ENCODE assay signal across 20 cellular contexts in the genomic region with DNA sequence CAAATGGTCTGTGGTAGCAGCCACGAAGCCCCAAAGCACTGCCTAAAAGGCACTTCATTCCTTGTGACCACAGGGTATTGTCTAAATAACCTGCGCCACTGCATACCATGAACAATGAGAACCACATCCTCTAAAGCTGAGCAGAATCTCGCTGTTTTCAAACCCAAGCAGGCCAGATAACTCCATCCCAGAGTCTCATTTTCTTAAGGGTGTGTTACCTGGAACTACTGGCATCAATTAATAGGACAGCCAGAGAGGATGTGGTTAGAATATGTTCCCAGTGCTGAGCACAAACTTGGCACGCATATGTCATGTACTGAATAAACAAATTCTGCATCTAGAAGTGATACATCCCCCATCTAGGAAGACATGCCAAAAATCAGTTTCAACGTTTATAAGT. TPM values are rescaled to one million over a fixed set of nuclear protein-coding genes. Genes with fewer than 3 reads are reported as not detected.
DNase-seq lines count a peak whose midpoint lies in the region; ATAC-seq and TF ChIP-seq lines count a peak whose summit lies in the region.
"Had no signal": no experiment of that assay in that cellular context is flagged by ENCODE, and none has a peak within 500 bp of the region (broad histone marks: within the 10 kb centered on the region; RNA-seq: fewer than 3 reads in every experiment).

No MANE protein-coding gene starts in this region.

- no peak overlapping the region for H3K4me3 Mint-ChIP-seq in CD4-positive, alpha-beta T cell
- peak overlapping the region; percentile 64 for H3K4me3 Mint-ChIP-seq in activated T-helper 17 cell treated with anti-CD3 and anti-CD28 coated beads, Interleukin-2, amount 50 U/mL, for 72 hours
- H3K4me3 Mint-ChIP-seq in Caco-2 (ENCODE audit: unreplicated experiment) = no peak overlapping the region
- H3K4me3 Mint-ChIP-seq: nephron progenitor cell; stimulated activated memory B cell treated with anti-CD40 and anti-IgM and Interleukin-4, amounts not matched to agents 10 μg/mL and 1 μg/mL and 100 μg/mL, for 72 hours had no signal

- no peak overlapping the region for H3K4me3 ChIP-seq in fibroblast of pulmonary artery (replicated peaks; ENCODE audit: low read depth, low read length)
- H3K4me3 ChIP-seq in Caco-2 (ENCODE audit: low read depth, low read length) = no peak overlapping the region
- H3K4me3 ChIP-seq: colonic mucosa, esophagus muscularis mucosa, uterus had no signal

- no peak for DNase-seq in CD4-positive, alpha-beta T cell
- DNase-seq in HCEC 1CT (peak; percentile 71), fibroblast of pulmonary artery (ENCODE audit: low read depth) (peak; percentile 4), germinal center (ENCODE audit: low spot score) (no peak), Caco-2 (no peak)
- DNase-seq: activated CD4-positive, CD25-positive, alpha-beta regulatory T cell treated with anti-CD3 and anti-CD28 coated beads, Interleukin-2, amount 50 U/mL, for 72 hours; activated gamma-delta T cell; colonic mucosa; NCI-H187 treated with DMSO at 0.1 percent for 48 hours; NCI-H69; nephron progenitor cell; right cardiac atrium; stimulated activated CD4-positive, alpha-beta T cell treated with anti-CD3 and anti-CD28 coated beads, Interleukin-4, amount 100 ng/mL, for 4 hours; uterus had no signal

- TF ChIP-seq CTCF in CD4-positive, alpha-beta T cell (IDR thresholded peaks at IDR 0.05) = no peak
- TF ChIP-seq CTCF in fibroblast of pulmonary artery (IDR thresholded peaks at IDR 0.05; ENCODE audit: low read length, missing control alignments) = no peak
- TF ChIP-seq CTCF in Caco-2 (IDR thresholded peaks at IDR 0.05; ENCODE audit: insufficient read depth in 1 of 2, low read depth in 1 of 2, low read length in 1 of 2, severe bottlenecking in 1 of 2, unreplicated experiment in 1 of 2) = no peak

- H3K36me3 Mint-ChIP-seq in CD4-positive, alpha-beta T cell (ENCODE audit: low read depth) = peaks cover 91% of the 10 kb centered on the region
- H3K36me3 Mint-ChIP-seq in activated T-helper 17 cell treated with anti-CD3 and anti-CD28 coated beads, Interleukin-2, amount 50 U/mL, for 72 hours (ENCODE audit: low read depth) = peaks cover 90% of the 10 kb centered on the region
- peaks cover 12% of the 10 kb centered on the region for H3K36me3 Mint-ChIP-seq in Caco-2 (ENCODE audit: insufficient read depth, unreplicated experiment)

- no peaks in the 10 kb centered on the region for H3K9me3 Mint-ChIP-seq in CD4-positive, alpha-beta T cell
- no peaks in the 10 kb centered on the region for H3K9me3 Mint-ChIP-seq in activated T-helper 17 cell treated with anti-CD3 and anti-CD28 coated beads, Interleukin-2, amount 50 U/mL, for 72 hours
- no peaks in the 10 kb centered on the region for H3K9me3 Mint-ChIP-seq in Caco-2 (ENCODE audit: unreplicated experiment)
- H3K9me3 Mint-ChIP-seq: nephron progenitor cell; stimulated activated memory B cell treated with anti-CD40 and anti-IgM and Interleukin-4, amounts not matched to agents 10 μg/mL and 1 μg/mL and 100 μg/mL, for 72 hours had no signal

- peak; percentile 34 for ATAC-seq in CD4-positive, alpha-beta T cell (ENCODE audit: poor library complexity)
- peak; percentile 83 for ATAC-seq in activated T-helper 17 cell treated with anti-CD3 and anti-CD28 coated beads, Interleukin-2, amount 50 U/mL, for 72 hours (replicated peaks)
- ATAC-seq in HG03354 (IDR thresholded peaks at IDR 0.05; ENCODE audit: poor library complexity, severe bottlenecking, unreplicated experiment) (no peak), HG02798 (IDR thresholded peaks at IDR 0.05; ENCODE audit: poor library complexity, unreplicated experiment) (no peak)
- ATAC-seq: Panc1; right cardiac atrium; stimulated activated memory B cell treated with anti-CD40 and anti-IgM and Interleukin-4, amounts not matched to agents 10 μg/mL and 1 μg/mL and 100 μg/mL, for 72 hours had no signal

- no peaks in the 10 kb centered on the region for H3K27me3 ChIP-seq in CD4-positive, alpha-beta T cell (ENCODE audit: control insufficient read depth, insufficient read depth, low read length)
- no peaks in the 10 kb centered on the region for H3K27me3 ChIP-seq in Caco-2 (replicated peaks; ENCODE audit: control insufficient read depth, insufficient read depth, low read length)
- H3K27me3 ChIP-seq: colonic mucosa, esophagus muscularis mucosa, uterus had no signal

- intact Hi-C loops in CD4-positive, alpha-beta T cell (cut with DNase I, micrococcal nuclease) = loop anchor here in 1 of 2 experiments (5.0 kb wide), 1 partner anchor 42 kb away; the partner anchor contains the start of gene KDSR
- intact Hi-C loops in Caco-2 (cut with micrococcal nuclease; ENCODE audit: unreplicated experiment) = no loop called here

- peaks cover 51% of the 10 kb centered on the region for H3K4me1 Mint-ChIP-seq in CD4-positive, alpha-beta T cell (ENCODE audit: low read depth)
- peaks cover 36% of the 10 kb centered on the region for H3K4me1 Mint-ChIP-seq in activated T-helper 17 cell treated with anti-CD3 and anti-CD28 coated beads, Interleukin-2, amount 50 U/mL, for 72 hours
- H3K4me1 Mint-ChIP-seq in Caco-2 (ENCODE audit: low read depth, unreplicated experiment) = peaks cover 7% of the 10 kb centered on the region
- H3K4me1 Mint-ChIP-seq: nephron progenitor cell had no signal

- no peaks in the 10 kb centered on the region; the same call in 1 of the 2 replicates for H3K36me3 ChIP-seq in Caco-2 (ENCODE audit: control insufficient read depth, insufficient read depth, low read length)
- H3K36me3 ChIP-seq: uterus had no signal

- no peak overlapping the region for H3K27ac ChIP-seq in CD4-positive, alpha-beta T cell (ENCODE audit: low read depth, low read length)
- H3K27ac ChIP-seq: colonic mucosa, esophagus muscularis mucosa had no signal

- BruUV-seq in Caco-2 (replicated peaks; lab: Mats Ljungman, UMichigan) = no TSS peak

- CTCF ChIA-PET in CD4-positive, alpha-beta T cell (lab: Charles Lee) = interaction anchor here (1.2 kb wide), 1 partner anchor 30 kb away, joined by 4 read pairs; no protein-coding TSS in a partner anchor
- CTCF ChIA-PET in Caco-2 (lab: Charles Lee) = no interaction called here

- H3K4me1 ChIP-seq in Caco-2 = no peaks in the 10 kb centered on the region

- peak overlapping the region; percentile 73 for H3K27ac Mint-ChIP-seq in CD4-positive, alpha-beta T cell
- peak overlapping the region; percentile 69 for H3K27ac Mint-ChIP-seq in activated T-helper 17 cell treated with anti-CD3 and anti-CD28 coated beads, Interleukin-2, amount 50 U/mL, for 72 hours
- H3K27ac Mint-ChIP-seq in Caco-2 (ENCODE audit: unreplicated experiment) = no peak overlapping the region
- H3K27ac Mint-ChIP-seq: nephron progenitor cell; stimulated activated memory B cell treated with anti-CD40 and anti-IgM and Interleukin-4, amounts not matched to agents 10 μg/mL and 1 μg/mL and 100 μg/mL, for 72 hours had no signal

- H3K9me3 ChIP-seq in CD4-positive, alpha-beta T cell (ENCODE audit: control insufficient read depth, low read length) = no peaks in the 10 kb centered on the region
- H3K9me3 ChIP-seq in Caco-2 = no peaks in the 10 kb centered on the region
- H3K9me3 ChIP-seq: colonic mucosa, esophagus muscularis mucosa, uterus had no signal

- H3K27me3 Mint-ChIP-seq in CD4-positive, alpha-beta T cell = no peaks in the 10 kb centered on the region
- H3K27me3 Mint-ChIP-seq in activated T-helper 17 cell treated with anti-CD3 and anti-CD28 coated beads, Interleukin-2, amount 50 U/mL, for 72 hours = no peaks in the 10 kb centered on the region
- no peaks in the 10 kb centered on the region for H3K27me3 Mint-ChIP-seq in Caco-2 (ENCODE audit: insufficient read depth, unreplicated experiment)
- H3K27me3 Mint-ChIP-seq: stimulated activated memory B cell treated with anti-CD40 and anti-IgM and Interleukin-4, amounts not matched to agents 10 μg/mL and 1 μg/mL and 100 μg/mL, for 72 hours had no signal

- POLR2A ChIA-PET in CD4-positive, alpha-beta T cell (lab: Charles Lee) = interaction anchor here (1.1 to 3.8 kb wide), 2 partner anchors 13 to 43 kb away, joined by 4 to 25 read pairs; partner anchors contain the start of gene VPS4B
- POLR2A ChIA-PET in Caco-2 (lab: Charles Lee) = no interaction called here

RNA-seq across cellular contexts. Expression of gene VPS4B, which starts 13.0 kb away (rescaled TPM):
- total RNA-seq in CD4-positive, alpha-beta T cell = 10 to 100 TPM; 46.0 to 50.8 TPM
- 10 to 100 TPM; 63.8 to 72.3 TPM for total RNA-seq in activated T-helper 17 cell treated with anti-CD3 and anti-CD28 coated beads, Interleukin-2, amount 50 U/mL, for 72 hours
- 35.0 and 35.3 TPM in 2 replicates for total RNA-seq in Caco-2 (2022)

RNA-seq across cellular contexts. Expression of gene KDSR, which starts 42.3 kb away (rescaled TPM):
- 10 to 100 TPM; 21.1 to 23.5 TPM for total RNA-seq in CD4-positive, alpha-beta T cell
- total RNA-seq in activated T-helper 17 cell treated with anti-CD3 and anti-CD28 coated beads, Interleukin-2, amount 50 U/mL, for 72 hours = 100 to 1,000 TPM in 1 of 2 donors, 10 to 100 TPM in 1; 94.8 to 140 TPM
- total RNA-seq in Caco-2 (2022) = 22.8 and 26.8 TPM in 2 replicates

Comparison
In these comparisons a context has a peak if more than half of its experiments do, and no peak if none do; other contexts are left out.
1. ATAC-seq: peak in CD4-positive, alpha-beta T cell (single experiment) and activated T-helper 17 cell treated with anti-CD3 and anti-CD28 coated beads, Interleukin-2, amount 50 U/mL, for 72 hours (single experiment); none in HG03354 (single experiment) and HG02798 (single experiment).
2. DNase-seq: peak in HCEC 1CT (single experiment) and fibroblast of pulmonary artery (single experiment); none in CD4-positive, alpha-beta T cell (0 of 10), germinal center (single experiment) and Caco-2 (0 of 2).